Comparison of ENCODE assay signal across 18 cellular contexts in the genomic region with DNA sequence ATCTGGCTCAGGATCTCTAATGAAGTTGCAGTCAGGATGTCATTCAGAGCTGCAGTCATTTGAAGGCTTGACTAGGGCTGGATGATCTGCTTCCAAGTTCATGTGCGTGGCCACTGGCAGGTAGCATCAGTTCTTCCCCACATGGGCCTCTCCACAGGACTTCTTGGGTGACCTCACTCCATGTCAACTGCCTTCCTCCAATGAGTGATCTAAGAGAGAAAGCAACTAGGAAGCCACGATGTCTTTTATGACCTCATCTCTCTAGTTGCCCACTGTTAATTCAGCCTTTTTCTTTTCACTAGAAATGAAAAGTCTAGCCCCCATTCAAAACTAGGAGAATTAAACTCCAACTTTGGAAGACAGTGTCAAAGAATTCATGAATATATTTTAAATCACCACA.
DNase-seq lines count a peak whose midpoint lies in the region; ATAC-seq, FAIRE-seq and TF ChIP-seq lines count a peak whose summit lies in the region.
"Had no signal": no experiment of that assay in that cellular context is flagged by ENCODE, and none has a peak within 500 bp of the region (broad histone marks: within the 10 kb centered on the region; RNA-seq: fewer than 3 reads in every experiment).

No MANE protein-coding gene starts in this region.

- no peak overlapping the region for H3K4ac ChIP-seq in H1 (replicated peaks; ENCODE audit: insufficient read length, low read depth, low read length)

- no peak overlapping the region for H3K14ac ChIP-seq in H1 (ENCODE audit: insufficient read length)

- TF ChIP-seq CTCF in HEK293 (tag by site-specific recombination; IDR thresholded peaks at IDR 0.05) (no peak), H1 (IDR thresholded peaks at IDR 0.05; ENCODE audit: control extremely low read depth in 1 of 3, insufficient read depth in 1 of 3, low read depth in 1 of 3, low read length in 3 of 3) (no peak), GM10248 (IDR thresholded peaks at IDR 0.05; ENCODE audit: control extremely low read depth, extremely low read depth, low read depth, missing control alignments) (no peak), heart left ventricle (IDR thresholded peaks at IDR 0.05) (no peak)

- DNase-seq in RKO (ENCODE audit: low spot score) (peak; percentile 5), H1 (ENCODE audit: low read depth in 1 of 2, low spot score in 2 of 2) (no peak), GM10248 (ENCODE audit: extremely low spot score) (no peak), heart left ventricle (no peak), NOMO-1 treated with dmso at 0.1 percent for 144 hours (lab: John Stamatoyannopoulos, UW; ENCODE audit: unreplicated experiment) (no peak)
- DNase-seq: C1 segment of cervical spinal cord; Calu3; CD4-positive, alpha-beta memory T cell; COR-L47; DMS79; EL; GDM1; GM23248 had no signal

- POLR2A ChIA-PET in HEK293 (lab: Yijun Ruan, JAX): no interaction called here
- POLR2A ChIA-PET in H1 (lab: Charles Lee; ENCODE audit: partially characterized antibody): no interaction called here
- POLR2A ChIA-PET in GM10248 (lab: Yijun Ruan, JAX): no interaction called here

- no peaks in the 10 kb centered on the region for H3K79me1 ChIP-seq in H1 (ENCODE audit: low read depth, low read length)

- no peak for FAIRE-seq in H1 (lab: Jason Lieb, UNC)
- FAIRE-seq: GM12891, GM18507, H54 had no signal

- H3K4me1 ChIP-seq in HEK293 (ENCODE audit: control insufficient read depth, insufficient read depth, low read length): no peaks in the 10 kb centered on the region
- no peaks in the 10 kb centered on the region; a peak in 3 of 7 replicates for H3K4me1 ChIP-seq in H1 (replicated peaks in 1 of 4; ENCODE audit: control insufficient read depth in 3 of 4, insufficient read depth in 4 of 4, low read length in 3 of 4)
- H3K4me1 ChIP-seq in heart left ventricle: no peaks in the 10 kb centered on the region
- H3K4me1 ChIP-seq: HAP-1 had no signal

- H3K4me3 ChIP-seq in HEK293 (ENCODE audit: low read depth, low read length): no peak overlapping the region
- H3K4me3 ChIP-seq in H1 (ENCODE audit: extremely low read depth in 1 of 4, insufficient read depth in 2 of 4, low read depth in 3 of 4, low read length in 4 of 4): no peak overlapping the region
- no peak overlapping the region for H3K4me3 ChIP-seq in heart left ventricle
- H3K4me3 ChIP-seq: GM23248, HAP-1 had no signal

- no peak overlapping the region for H3K4me2 ChIP-seq in H1 (ENCODE audit: insufficient read depth in 1 of 2, low read depth in 2 of 2, low read length in 2 of 2)

- H3K27me3 ChIP-seq in H1 (replicated peaks in 1 of 4; ENCODE audit: control insufficient read depth in 3 of 4, extremely low read depth in 1 of 4, insufficient read depth in 3 of 4, low read length in 3 of 4) (no peaks in the 10 kb centered on the region), heart left ventricle (no peaks in the 10 kb centered on the region)

- H2AK5ac ChIP-seq in H1 (ENCODE audit: low read depth, low read length): no peak overlapping the region

- H3K23ac ChIP-seq in H1 (ENCODE audit: insufficient read length): no peak overlapping the region

- no peak for TF ChIP-seq RAD21 in H1 (IDR thresholded peaks at IDR 0.05 in 1 of 2, conservative IDR thresholded peaks at IDR 0.05 in 1 of 2; ENCODE audit: low read depth in 2 of 2, low read length in 2 of 2)

- no peak overlapping the region for H2BK120ac ChIP-seq in H1 (replicated peaks; ENCODE audit: low read depth, low read length)

- WGBS in H1 (ENCODE audit: extremely low coverage in 1 of 2, insufficient coverage in 1 of 2, insufficient read length in 1 of 2, insufficient replicate concordance in 2 of 2, low coverage in 1 of 2, low lambda C conversion rate in 2 of 2, missing lambda C conversion rate in 1 of 2), 2 experiments: 91% methylated on average over 2 of the region's 2 CpGs; no CpG with 5 or more reads in 1 of the 2 experiments
- 69 to 73% (median 71%) methylated on average over 2 of the region's 2 CpGs for WGBS in heart left ventricle, 4 donors

- H3K9ac ChIP-seq in H1 (replicated peaks in 1 of 4; ENCODE audit: extremely low read depth in 1 of 4, low read depth in 3 of 4, low read length in 3 of 4): no peak overlapping the region
- H3K9ac ChIP-seq: GM23248 had no signal

- no peak for ATAC-seq in heart left ventricle

- no peaks in the 10 kb centered on the region for H4K20me1 ChIP-seq in H1 (replicated peaks in 1 of 2; ENCODE audit: control insufficient read depth in 1 of 2, insufficient read depth in 2 of 2, low read length in 2 of 2)

- H2AFZ ChIP-seq in H1 (ENCODE audit: low read length): peak overlapping the region; percentile 89; the same call in 1 of the 2 replicates
- H2AFZ ChIP-seq: GM23248 had no signal

- no peaks in the 10 kb centered on the region for H3K79me2 ChIP-seq in H1 (ENCODE audit: control insufficient read depth in 1 of 2, insufficient read depth in 2 of 2, low read length in 2 of 2)

- no peak overlapping the region for H4K5ac ChIP-seq in H1 (ENCODE audit: insufficient read length, low read depth, low read length)

- H4K91ac ChIP-seq in H1 (replicated peaks; ENCODE audit: insufficient read length, low read length): no peak overlapping the region

- CTCF ChIA-PET in HEK293 (lab: Yijun Ruan, JAX) (no interaction called here), H1 (lab: Charles Lee; ENCODE audit: partially characterized antibody) (no interaction called here), GM10248 (lab: Yijun Ruan, JAX) (interaction anchor here (1.1 kb wide), 1 partner anchor 9 kb away, joined by 4 read pairs; no protein-coding TSS in a partner anchor)

- no peaks in the 10 kb centered on the region for H3K23me2 ChIP-seq in H1 (ENCODE audit: low read depth, low read length)

- no peak overlapping the region for H3K27ac ChIP-seq in HEK293 (ENCODE audit: extremely low read depth, low read depth, low read length)
- H3K27ac ChIP-seq in H1 (ENCODE audit: low read depth, low read length): no peak overlapping the region
- H3K27ac ChIP-seq in heart left ventricle: no peak overlapping the region
- H3K27ac ChIP-seq: GM23248 had no signal

- H4K8ac ChIP-seq in H1 (ENCODE audit: extremely low read depth, insufficient read depth, low read length): no peak overlapping the region

- TF ChIP-seq EP300 in H1 (IDR thresholded peaks at IDR 0.05; ENCODE audit: borderline replicate concordance in 1 of 2, low read depth in 2 of 2, low read length in 2 of 2): no peak

- H3K9me3 ChIP-seq in HEK293 (ENCODE audit: control insufficient read depth, insufficient read depth, low read depth, low read length) (no peaks in the 10 kb centered on the region), H1 (ENCODE audit: insufficient read depth in 2 of 2, low read depth in 1 of 2, low read length in 1 of 2) (no peaks in the 10 kb centered on the region), heart left ventricle (no peaks in the 10 kb centered on the region)
- H3K9me3 ChIP-seq: HAP-1 had no signal

- H2BK15ac ChIP-seq in H1 (ENCODE audit: low read length): no peak overlapping the region

- intact Hi-C loops in heart left ventricle (cut with DNase I): no loop called here

- no peaks in the 10 kb centered on the region for H3K36me3 ChIP-seq in HEK293 (ENCODE audit: control insufficient read depth in 2 of 2, insufficient read depth in 1 of 2, low read length in 2 of 2)
- no peaks in the 10 kb centered on the region for H3K36me3 ChIP-seq in H1 (ENCODE audit: control insufficient read depth in 2 of 4, insufficient read depth in 4 of 4, low read length in 3 of 4)
- no peaks in the 10 kb centered on the region for H3K36me3 ChIP-seq in heart left ventricle
- H3K36me3 ChIP-seq: HAP-1 had no signal

- H3K56ac ChIP-seq in H1 (replicated peaks; ENCODE audit: insufficient read length, low read depth, low read length): no peak overlapping the region

- no peak overlapping the region for H2BK5ac ChIP-seq in H1 (ENCODE audit: low read depth, low read length)

- H2BK12ac ChIP-seq in H1 (ENCODE audit: low read depth, low read length): no peak overlapping the region

- no peak overlapping the region for H2BK20ac ChIP-seq in H1 (ENCODE audit: low read length)

- TF ChIP-seq POLR2A in H1 (IDR thresholded peaks at IDR 0.05; ENCODE audit: control extremely low read depth in 1 of 2, low read depth in 2 of 2, low read length in 2 of 2) (no peak), heart left ventricle (IDR thresholded peaks at IDR 0.05) (no peak)

- H3K18ac ChIP-seq in H1 (ENCODE audit: extremely low read depth, low read length): no peak overlapping the region

TF ChIP-seq in HEK293, 187 proteins besides CTCF, POLR2A, EP300 and RAD21 (continues in another document):
- TF ChIP-seq, protein P1, sequence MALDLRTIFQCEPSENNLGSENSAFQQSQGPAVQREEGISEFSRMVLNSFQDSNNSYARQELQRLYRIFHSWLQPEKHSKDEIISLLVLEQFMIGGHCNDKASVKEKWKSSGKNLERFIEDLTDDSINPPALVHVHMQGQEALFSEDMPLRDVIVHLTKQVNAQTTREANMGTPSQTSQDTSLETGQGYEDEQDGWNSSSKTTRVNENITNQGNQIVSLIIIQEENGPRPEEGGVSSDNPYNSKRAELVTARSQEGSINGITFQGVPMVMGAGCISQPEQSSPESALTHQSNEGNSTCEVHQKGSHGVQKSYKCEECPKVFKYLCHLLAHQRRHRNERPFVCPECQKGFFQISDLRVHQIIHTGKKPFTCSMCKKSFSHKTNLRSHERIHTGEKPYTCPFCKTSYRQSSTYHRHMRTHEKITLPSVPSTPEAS (tag by site-specific recombination; IDR thresholded peaks at IDR 0.05): no peak

TF ChIP-seq in H1, 55 proteins besides CTCF, POLR2A, EP300 and RAD21:
- TF ChIP-seq EGR1 (IDR thresholded peaks at IDR 0.05; ENCODE audit: borderline replicate concordance, low read depth, low read length) (no peak), BACH1 (IDR thresholded peaks at IDR 0.05; ENCODE audit: low read length) (no peak), POU5F1 (IDR thresholded peaks at IDR 0.05; ENCODE audit: low read depth, low read length) (no peak), TCF12 (IDR thresholded peaks at IDR 0.05; ENCODE audit: low read depth, low read length) (no peak), HDAC2 (IDR thresholded peaks at IDR 0.05; ENCODE audit: borderline replicate concordance in 1 of 2, low read depth in 2 of 2, low read length in 2 of 2) (no peak), KDM1A (IDR thresholded peaks at IDR 0.05; ENCODE audit: borderline replicate concordance, low read length) (no peak), ZNF274 (IDR thresholded peaks at IDR 0.05; ENCODE audit: borderline replicate concordance, extremely low read depth, low read length) (no peak), TAF1 (IDR thresholded peaks at IDR 0.05; ENCODE audit: low read depth, low read length) (no peak), CEBPB (IDR thresholded peaks at IDR 0.05; ENCODE audit: low read depth, low read length) (no peak)
- TF ChIP-seq, protein P2, sequence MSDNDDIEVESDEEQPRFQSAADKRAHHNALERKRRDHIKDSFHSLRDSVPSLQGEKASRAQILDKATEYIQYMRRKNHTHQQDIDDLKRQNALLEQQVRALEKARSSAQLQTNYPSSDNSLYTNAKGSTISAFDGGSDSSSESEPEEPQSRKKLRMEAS (IDR thresholded peaks at IDR 0.05): no peak
TF ChIP-seq in H1: peak in this region for 0.
